8 cellular contexts compared by ENCODE assay signal in genomic region chr15:60390931-60391501, GRCh38. TPM values are rescaled to one million over a fixed set of nuclear protein-coding genes. Genes with fewer than 3 reads are reported as not detected.
DNase-seq lines count a peak whose midpoint lies in the region; ATAC-seq, FAIRE-seq and TF ChIP-seq lines count a peak whose summit lies in the region.

No MANE protein-coding gene starts in this region.

- H3K4me3 ChIP-seq in colonic mucosa (no peak overlapping the region), mucosa of descending colon (no peak overlapping the region)

- H3K9me3 ChIP-seq in CD4-positive, alpha-beta T cell (ENCODE audit: control insufficient read depth, low read length), result no peaks in the 10 kb centered on the region
- no peaks in the 10 kb centered on the region for H3K9me3 ChIP-seq in colonic mucosa
- H3K9me3 ChIP-seq in mucosa of descending colon, result no peaks in the 10 kb centered on the region

- peak overlapping the region in 1 of 2 donors; percentile 76 for H3K9ac ChIP-seq in colonic mucosa (ENCODE audit: low read depth in 2 of 2, low read length in 2 of 2)

- no peak for TF ChIP-seq POLR2A in GM12891 (IDR thresholded peaks at IDR 0.05; ENCODE audit: low read depth, low read length)

- H3K27ac Mint-ChIP-seq in CD4-positive, alpha-beta T cell, result peak overlapping the region; percentile 36

- DNase-seq in CD4-positive, alpha-beta T cell, result no peak
- DNase-seq in MV-4-11 (lab: John Stamatoyannopoulos, UW) (peak; percentile 91), colonic mucosa (peak; percentile 77), mucosa of descending colon (peak in 2 of 3 donors; percentile 50 to 57), GM12891 (ENCODE audit: insufficient read length, low spot score) (no peak), HPDE6-E6E7 (ENCODE audit: extremely low spot score) (no peak)

- H3K9me3 Mint-ChIP-seq in CD4-positive, alpha-beta T cell, result no peaks in the 10 kb centered on the region

- H3K36me3 ChIP-seq in colonic mucosa (no peaks in the 10 kb centered on the region), mucosa of descending colon (ENCODE audit: low read depth) (no peaks in the 10 kb centered on the region)

- POLR2A ChIA-PET in CD4-positive, alpha-beta T cell (lab: Charles Lee), result no interaction called here

- H3K27me3 ChIP-seq in CD4-positive, alpha-beta T cell (ENCODE audit: control insufficient read depth, insufficient read depth, low read length), result no peaks in the 10 kb centered on the region
- no peaks in the 10 kb centered on the region for H3K27me3 ChIP-seq in colonic mucosa

- no peak for FAIRE-seq in GM12891 (lab: Jason Lieb, UNC)

- TF ChIP-seq CTCF in CD4-positive, alpha-beta T cell (IDR thresholded peaks at IDR 0.05), result no peak
- TF ChIP-seq CTCF in colonic mucosa (IDR thresholded peaks at IDR 0.05), result no peak
- no peak for TF ChIP-seq CTCF in mucosa of descending colon (IDR thresholded peaks at IDR 0.05)

- H3K36me3 Mint-ChIP-seq in CD4-positive, alpha-beta T cell (ENCODE audit: low read depth), result no peaks in the 10 kb centered on the region

- ATAC-seq in CD4-positive, alpha-beta T cell (ENCODE audit: poor library complexity), result no peak
- ATAC-seq in mucosa of descending colon (peak; percentile 67), GM18520 (IDR thresholded peaks at IDR 0.05; ENCODE audit: unreplicated experiment) (no peak), HG02759 (IDR thresholded peaks at IDR 0.05; ENCODE audit: unreplicated experiment) (no peak)

- intact Hi-C loops in CD4-positive, alpha-beta T cell (cut with DNase I, micrococcal nuclease), result loop anchor here in 1 of 2 experiments (10.0 kb wide), 2 partner anchors 396 to 706 kb away; partner anchors contain the start of gene BNIP2
- intact Hi-C loops in colonic mucosa (cut with DNase I) (no loop called here), mucosa of descending colon (cut with DNase I, micrococcal nuclease) (no loop called here)

- H3K4me1 Mint-ChIP-seq in CD4-positive, alpha-beta T cell (ENCODE audit: low read depth), result peaks cover 61% of the 10 kb centered on the region

- peak overlapping the region; percentile 0 for H3K4me3 Mint-ChIP-seq in CD4-positive, alpha-beta T cell

- H3K4me1 ChIP-seq in colonic mucosa, result peaks cover 8% of the 10 kb centered on the region
- peaks cover 69% of the 10 kb centered on the region for H3K4me1 ChIP-seq in mucosa of descending colon (ENCODE audit: low read depth)

- H3K27me3 Mint-ChIP-seq in CD4-positive, alpha-beta T cell, result no peaks in the 10 kb centered on the region

- CTCF ChIA-PET in CD4-positive, alpha-beta T cell (lab: Charles Lee), result no interaction called here

- no peak overlapping the region for H3K27ac ChIP-seq in CD4-positive, alpha-beta T cell (ENCODE audit: low read depth, low read length)
- H3K27ac ChIP-seq in colonic mucosa, result peak overlapping the region; percentile 95

TF ChIP-seq in GM12891, 5 proteins besides CTCF, POLR2A, EP300 and RAD21:
- no peak for TF ChIP-seq POU2F2 (IDR thresholded peaks at IDR 0.05; ENCODE audit: low read depth, low read length)
- no peak for TF ChIP-seq PAX5 (IDR thresholded peaks at IDR 0.05; ENCODE audit: insufficient read depth, low read length, severe bottlenecking)
- TF ChIP-seq SPI1 (IDR thresholded peaks at IDR 0.05; ENCODE audit: low read depth, low read length), result no peak
- no peak for TF ChIP-seq TAF1 (IDR thresholded peaks at IDR 0.05; ENCODE audit: low read depth, low read length)
- TF ChIP-seq POLR2AphosphoS5 (IDR thresholded peaks at IDR 0.05; ENCODE audit: low read depth, low read length), result no peak

RNA-seq across cellular contexts. Expression of gene ANXA2, which starts 6.8 kb away (rescaled TPM):
- total RNA-seq in CD4-positive, alpha-beta T cell, result 10 to 100 TPM; 70.8 to 74.5 TPM
- total RNA-seq in colonic mucosa (100 to 1,000 TPM; 813 to 816 TPM), mucosa of descending colon (100 to 1,000 TPM; 376 to 796 (median 757) TPM)
- 59.1 TPM for polyA plus RNA-seq in GM12891 (2012; ENCODE audit: low read depth, missing spikeins)

Comparison
In these comparisons a context has a peak if more than half of its experiments do, and no peak if none do; other contexts are left out.
1. DNase-seq: peak in MV-4-11 (single experiment), colonic mucosa (single experiment) and mucosa of descending colon (2 of 3); none in CD4-positive, alpha-beta T cell (0 of 10), GM12891 (single experiment) and HPDE6-E6E7 (single experiment).
2. RNA of gene ANXA2, which starts 6.8 kb away (total RNA-seq): 813 to 816 TPM in colonic mucosa and 376 to 796 TPM in mucosa of descending colon; 70.8 to 74.5 TPM in CD4-positive, alpha-beta T cell; every median in the first group is over 4 times any median in the second.